In genomic region chr19:29690842-29691241, GRCh38 we compare ENCODE assay signal across 7 cellular contexts. TPM values are rescaled to one million over a fixed set of nuclear protein-coding genes. Genes with fewer than 3 reads are reported as not detected.
DNase-seq lines count a peak whose midpoint lies in the region; ATAC-seq and TF ChIP-seq lines count a peak whose summit lies in the region.

No MANE protein-coding gene starts in this region.

- TF ChIP-seq RAD21 in Ishikawa (IDR thresholded peaks at IDR 0.05; ENCODE audit: low read depth): peak; percentile 85

- H3K27me3 ChIP-seq in WERI-Rb-1 (ENCODE audit: insufficient read depth, low read depth, severe bottlenecking): no peaks in the 10 kb centered on the region

- DNase-seq in WERI-Rb-1 (peak; percentile 59), erythroblast (lab: John Stamatoyannopoulos, UW) (peak; percentile 61 to 68), renal cortical epithelial cell (ENCODE audit: low read depth) (peak; percentile 9), SK-N-DZ (ENCODE audit: low spot score) (no peak)

- no peaks in the 10 kb centered on the region for H3K36me3 ChIP-seq in WERI-Rb-1

- TF ChIP-seq EP300 in Ishikawa (IDR thresholded peaks at IDR 0.05; ENCODE audit: borderline replicate concordance): no peak

- no peak for ATAC-seq in GM21576 (IDR thresholded peaks at IDR 0.05; ENCODE audit: unreplicated experiment)

- H3K27ac ChIP-seq in WERI-Rb-1: no peak overlapping the region

- peaks cover 4% of the 10 kb centered on the region for H3K9me3 ChIP-seq in WERI-Rb-1 (ENCODE audit: severe bottlenecking)

- TF ChIP-seq POLR2A in erythroblast (IDR thresholded peaks at IDR 0.05; ENCODE audit: low read length): no peak

- no peak overlapping the region for H3K4me3 ChIP-seq in WERI-Rb-1 (ENCODE audit: low read depth, low read length)

- TF ChIP-seq CTCF in GM12872 (IDR thresholded peaks at IDR 0.05; ENCODE audit: insufficient read depth, low read depth, low read length) (peak; percentile 60), WERI-Rb-1 (IDR thresholded peaks at IDR 0.05; ENCODE audit: low read depth, low read length) (peak; percentile 70)

TF ChIP-seq in Ishikawa, 13 proteins besides CTCF, POLR2A, EP300 and RAD21:
- TF ChIP-seq YY1 (IDR thresholded peaks at IDR 0.05; ENCODE audit: low read depth): no peak

RNA-seq across cellular contexts. Expression of gene C19orf12, which starts 24.2 kb away (rescaled TPM):
- 36.7 and 37.3 TPM in 2 replicates for total RNA-seq in renal cortical epithelial cell
- polyA plus RNA-seq in SK-N-DZ (2014; cell fraction: cytosol; rRNA removed): 41.4 and 47.5 TPM in 2 replicates
- 30.3 and 31.3 TPM in 2 replicates for polyA plus RNA-seq in SK-N-DZ (2014; cell fraction: nucleus; rRNA removed)

RNA-seq across cellular contexts. Expression of gene PLEKHF1, which starts 25.6 kb away (rescaled TPM):
- 7.6 and 20.7 TPM in 2 replicates for total RNA-seq in renal cortical epithelial cell
- polyA plus RNA-seq in SK-N-DZ (2014; cell fraction: cytosol; rRNA removed): 3.3 and 4.2 TPM in 2 replicates
- polyA plus RNA-seq in SK-N-DZ (2014; cell fraction: nucleus; rRNA removed): 2.6 and 3.7 TPM in 2 replicates
